1 cellular context compared by ENCODE assay signal in genomic region chr16:4660454-4661007, GRCh38.
TF ChIP-seq lines count a peak whose summit lies in the region.

No MANE protein-coding gene starts in this region.

TF ChIP-seq in HepG2, 621 proteins besides CTCF, POLR2A, EP300 and RAD21 (continued from another document):
- TF ChIP-seq GPBP1L1 (CRISPR knock-in tag; IDR thresholded peaks at IDR 0.05) (no peak), ETV5 (CRISPR knock-in tag; IDR thresholded peaks at IDR 0.05; ENCODE audit: borderline replicate concordance) (peak; percentile 73; the same call in 1 of the 2 replicates), RFX1 (IDR thresholded peaks at IDR 0.05) (peak; percentile 61), ZBTB38 (CRISPR knock-in tag; IDR thresholded peaks at IDR 0.05) (peak; percentile 99), ZSCAN25 (CRISPR knock-in tag; IDR thresholded peaks at IDR 0.05) (no peak), YY1 (IDR thresholded peaks at IDR 0.05; ENCODE audit: insufficient read depth, insufficient replicate concordance, low read depth, low read length) (peak; percentile 13), TAF15 (IDR thresholded peaks at IDR 0.05; ENCODE audit: low read depth, low read length, poor library complexity, severe bottlenecking) (peak; percentile 85), SOX6 (IDR thresholded peaks at IDR 0.05) (no peak), SOX6 (CRISPR knock-in tag; IDR thresholded peaks at IDR 0.05) (0 out of 2 replicates have a peak, but pooled peaks have one; percentile 24), FOXA1 (IDR thresholded peaks at IDR 0.05) (no peak), FOXA1 (CRISPR knock-in tag; IDR thresholded peaks at IDR 0.05) (no peak), ISL2 (CRISPR knock-in tag; IDR thresholded peaks at IDR 0.05) (no peak), ADNP (CRISPR knock-in tag; IDR thresholded peaks at IDR 0.05) (no peak), GATAD2A (CRISPR knock-in tag; IDR thresholded peaks at IDR 0.05) (0 out of 2 replicates have a peak, but pooled peaks have one; percentile 29), NCOR1 (IDR thresholded peaks at IDR 0.05; ENCODE audit: borderline replicate concordance, low read length) (no peak; the same call in 1 of the 2 replicates), ELF3 (CRISPR knock-in tag; IDR thresholded peaks at IDR 0.05) (peak; percentile 39; the same call in 1 of the 2 replicates), ZNF7 (CRISPR knock-in tag; IDR thresholded peaks at IDR 0.05) (no peak), HNF4G (IDR thresholded peaks at IDR 0.05; ENCODE audit: borderline replicate concordance, low read depth, low read length) (0 out of 2 replicates have a peak, but pooled peaks have one; percentile 34), HNF4G (CRISPR knock-in tag; IDR thresholded peaks at IDR 0.05; ENCODE audit: borderline replicate concordance, low read depth) (no peak), HOXA3 (CRISPR knock-in tag; IDR thresholded peaks at IDR 0.05) (peak; percentile 59; the same call in 1 of the 2 replicates), IRF2 (CRISPR knock-in tag; IDR thresholded peaks at IDR 0.05) (0 out of 2 replicates have a peak, but pooled peaks have one; percentile 20), SOX5 (CRISPR knock-in tag; IDR thresholded peaks at IDR 0.05; ENCODE audit: borderline replicate concordance) (0 out of 2 replicates have a peak, but pooled peaks have one; percentile 14), ELF1 (CRISPR knock-in tag; IDR thresholded peaks at IDR 0.05) (peak; percentile 72), DZIP1 (CRISPR knock-in tag; IDR thresholded peaks at IDR 0.05) (no peak), FOXK2 (IDR thresholded peaks at IDR 0.05) (no peak), ZBTB7B (CRISPR knock-in tag; IDR thresholded peaks at IDR 0.05) (peak; percentile 54; the same call in 1 of the 2 replicates), KDM3A (CRISPR knock-in tag; IDR thresholded peaks at IDR 0.05; ENCODE audit: low read depth) (no peak), ZFX (CRISPR knock-in tag; IDR thresholded peaks at IDR 0.05; ENCODE audit: low read depth) (peak; percentile 63), MYC (CRISPR knock-in tag; IDR thresholded peaks at IDR 0.05; ENCODE audit: borderline replicate concordance) (peak; percentile 58; the same call in 1 of the 2 replicates), ZNF670 (CRISPR knock-in tag; IDR thresholded peaks at IDR 0.05; ENCODE audit: borderline replicate concordance) (peak; percentile 54; the same call in 1 of the 2 replicates)
- TF ChIP-seq, protein P1, sequence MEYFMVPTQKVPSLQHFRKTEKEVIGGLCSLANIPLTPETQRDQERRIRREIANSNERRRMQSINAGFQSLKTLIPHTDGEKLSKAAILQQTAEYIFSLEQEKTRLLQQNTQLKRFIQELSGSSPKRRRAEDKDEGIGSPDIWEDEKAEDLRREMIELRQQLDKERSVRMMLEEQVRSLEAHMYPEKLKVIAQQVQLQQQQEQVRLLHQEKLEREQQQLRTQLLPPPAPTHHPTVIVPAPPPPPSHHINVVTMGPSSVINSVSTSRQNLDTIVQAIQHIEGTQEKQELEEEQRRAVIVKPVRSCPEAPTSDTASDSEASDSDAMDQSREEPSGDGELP (IDR thresholded peaks at IDR 0.05; ENCODE audit: borderline replicate concordance, low read depth): peak; percentile 34; the same call in 1 of the 2 replicates
- TF ChIP-seq, protein P2, sequence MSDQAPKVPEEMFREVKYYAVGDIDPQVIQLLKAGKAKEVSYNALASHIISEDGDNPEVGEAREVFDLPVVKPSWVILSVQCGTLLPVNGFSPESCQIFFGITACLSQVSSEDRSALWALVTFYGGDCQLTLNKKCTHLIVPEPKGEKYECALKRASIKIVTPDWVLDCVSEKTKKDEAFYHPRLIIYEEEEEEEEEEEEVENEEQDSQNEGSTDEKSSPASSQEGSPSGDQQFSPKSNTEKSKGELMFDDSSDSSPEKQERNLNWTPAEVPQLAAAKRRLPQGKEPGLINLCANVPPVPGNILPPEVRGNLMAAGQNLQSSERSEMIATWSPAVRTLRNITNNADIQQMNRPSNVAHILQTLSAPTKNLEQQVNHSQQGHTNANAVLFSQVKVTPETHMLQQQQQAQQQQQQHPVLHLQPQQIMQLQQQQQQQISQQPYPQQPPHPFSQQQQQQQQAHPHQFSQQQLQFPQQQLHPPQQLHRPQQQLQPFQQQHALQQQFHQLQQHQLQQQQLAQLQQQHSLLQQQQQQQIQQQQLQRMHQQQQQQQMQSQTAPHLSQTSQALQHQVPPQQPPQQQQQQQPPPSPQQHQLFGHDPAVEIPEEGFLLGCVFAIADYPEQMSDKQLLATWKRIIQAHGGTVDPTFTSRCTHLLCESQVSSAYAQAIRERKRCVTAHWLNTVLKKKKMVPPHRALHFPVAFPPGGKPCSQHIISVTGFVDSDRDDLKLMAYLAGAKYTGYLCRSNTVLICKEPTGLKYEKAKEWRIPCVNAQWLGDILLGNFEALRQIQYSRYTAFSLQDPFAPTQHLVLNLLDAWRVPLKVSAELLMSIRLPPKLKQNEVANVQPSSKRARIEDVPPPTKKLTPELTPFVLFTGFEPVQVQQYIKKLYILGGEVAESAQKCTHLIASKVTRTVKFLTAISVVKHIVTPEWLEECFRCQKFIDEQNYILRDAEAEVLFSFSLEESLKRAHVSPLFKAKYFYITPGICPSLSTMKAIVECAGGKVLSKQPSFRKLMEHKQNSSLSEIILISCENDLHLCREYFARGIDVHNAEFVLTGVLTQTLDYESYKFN (CRISPR knock-in tag; conservative IDR thresholded peaks at IDR 0.05): peak; percentile 77
- TF ChIP-seq, protein P3, sequence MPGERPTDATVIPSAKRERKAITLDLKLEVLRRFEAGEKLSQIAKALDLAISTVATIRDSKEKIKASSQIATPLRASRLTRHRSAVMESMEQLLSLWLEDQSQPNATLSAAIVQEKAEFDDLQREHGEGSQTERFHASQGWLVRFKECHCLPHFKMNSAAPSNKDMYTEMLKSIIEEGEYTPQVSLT (CRISPR knock-in tag; IDR thresholded peaks at IDR 0.05; ENCODE audit: borderline replicate concordance, low read depth): no peak
- TF ChIP-seq, protein P4, sequence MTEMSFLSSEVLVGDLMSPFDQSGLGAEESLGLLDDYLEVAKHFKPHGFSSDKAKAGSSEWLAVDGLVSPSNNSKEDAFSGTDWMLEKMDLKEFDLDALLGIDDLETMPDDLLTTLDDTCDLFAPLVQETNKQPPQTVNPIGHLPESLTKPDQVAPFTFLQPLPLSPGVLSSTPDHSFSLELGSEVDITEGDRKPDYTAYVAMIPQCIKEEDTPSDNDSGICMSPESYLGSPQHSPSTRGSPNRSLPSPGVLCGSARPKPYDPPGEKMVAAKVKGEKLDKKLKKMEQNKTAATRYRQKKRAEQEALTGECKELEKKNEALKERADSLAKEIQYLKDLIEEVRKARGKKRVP (CRISPR knock-in tag; IDR thresholded peaks at IDR 0.05): no peak
- TF ChIP-seq, protein P5, sequence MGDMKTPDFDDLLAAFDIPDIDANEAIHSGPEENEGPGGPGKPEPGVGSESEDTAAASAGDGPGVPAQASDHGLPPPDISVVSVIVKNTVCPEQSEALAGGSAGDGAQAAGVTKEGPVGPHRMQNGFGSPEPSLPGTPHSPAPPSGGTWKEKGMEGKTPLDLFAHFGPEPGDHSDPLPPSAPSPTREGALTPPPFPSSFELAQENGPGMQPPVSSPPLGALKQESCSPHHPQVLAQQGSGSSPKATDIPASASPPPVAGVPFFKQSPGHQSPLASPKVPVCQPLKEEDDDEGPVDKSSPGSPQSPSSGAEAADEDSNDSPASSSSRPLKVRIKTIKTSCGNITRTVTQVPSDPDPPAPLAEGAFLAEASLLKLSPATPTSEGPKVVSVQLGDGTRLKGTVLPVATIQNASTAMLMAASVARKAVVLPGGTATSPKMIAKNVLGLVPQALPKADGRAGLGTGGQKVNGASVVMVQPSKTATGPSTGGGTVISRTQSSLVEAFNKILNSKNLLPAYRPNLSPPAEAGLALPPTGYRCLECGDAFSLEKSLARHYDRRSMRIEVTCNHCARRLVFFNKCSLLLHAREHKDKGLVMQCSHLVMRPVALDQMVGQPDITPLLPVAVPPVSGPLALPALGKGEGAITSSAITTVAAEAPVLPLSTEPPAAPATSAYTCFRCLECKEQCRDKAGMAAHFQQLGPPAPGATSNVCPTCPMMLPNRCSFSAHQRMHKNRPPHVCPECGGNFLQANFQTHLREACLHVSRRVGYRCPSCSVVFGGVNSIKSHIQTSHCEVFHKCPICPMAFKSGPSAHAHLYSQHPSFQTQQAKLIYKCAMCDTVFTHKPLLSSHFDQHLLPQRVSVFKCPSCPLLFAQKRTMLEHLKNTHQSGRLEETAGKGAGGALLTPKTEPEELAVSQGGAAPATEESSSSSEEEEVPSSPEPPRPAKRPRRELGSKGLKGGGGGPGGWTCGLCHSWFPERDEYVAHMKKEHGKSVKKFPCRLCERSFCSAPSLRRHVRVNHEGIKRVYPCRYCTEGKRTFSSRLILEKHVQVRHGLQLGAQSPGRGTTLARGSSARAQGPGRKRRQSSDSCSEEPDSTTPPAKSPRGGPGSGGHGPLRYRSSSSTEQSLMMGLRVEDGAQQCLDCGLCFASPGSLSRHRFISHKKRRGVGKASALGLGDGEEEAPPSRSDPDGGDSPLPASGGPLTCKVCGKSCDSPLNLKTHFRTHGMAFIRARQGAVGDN (CRISPR knock-in tag; IDR thresholded peaks at IDR 0.05): peak; percentile 90
- TF ChIP-seq, protein P6, sequence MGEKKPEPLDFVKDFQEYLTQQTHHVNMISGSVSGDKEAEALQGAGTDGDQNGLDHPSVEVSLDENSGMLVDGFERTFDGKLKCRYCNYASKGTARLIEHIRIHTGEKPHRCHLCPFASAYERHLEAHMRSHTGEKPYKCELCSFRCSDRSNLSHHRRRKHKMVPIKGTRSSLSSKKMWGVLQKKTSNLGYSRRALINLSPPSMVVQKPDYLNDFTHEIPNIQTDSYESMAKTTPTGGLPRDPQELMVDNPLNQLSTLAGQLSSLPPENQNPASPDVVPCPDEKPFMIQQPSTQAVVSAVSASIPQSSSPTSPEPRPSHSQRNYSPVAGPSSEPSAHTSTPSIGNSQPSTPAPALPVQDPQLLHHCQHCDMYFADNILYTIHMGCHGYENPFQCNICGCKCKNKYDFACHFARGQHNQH (CRISPR knock-in tag; IDR thresholded peaks at IDR 0.05): 0 out of 2 replicates have a peak, but pooled peaks have one; percentile 21
TF ChIP-seq in HepG2: peak in this region for 44.
